ENCODE assay signal across 31 cellular contexts in the genomic region with DNA sequence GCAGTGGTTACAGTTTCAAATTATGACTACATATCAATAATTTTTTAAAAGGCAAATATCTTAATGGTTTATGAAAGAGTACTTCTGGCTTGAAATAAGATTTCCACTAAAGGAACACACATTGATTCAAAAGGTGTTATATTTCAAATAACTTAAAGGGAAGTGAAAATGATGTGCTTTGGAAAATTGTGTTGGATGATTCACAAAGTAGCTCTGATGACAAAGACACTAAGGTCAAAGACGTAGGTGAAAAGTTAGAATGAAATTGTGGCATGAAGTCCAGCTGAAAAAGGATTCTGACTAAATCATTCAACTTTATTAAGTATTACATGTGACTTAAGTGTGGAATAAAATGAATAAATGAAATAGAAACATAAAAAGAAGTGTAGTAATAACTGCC. TPM values are rescaled to one million over a fixed set of nuclear protein-coding genes. Genes with fewer than 3 reads are reported as not detected.
DNase-seq lines count a peak whose midpoint lies in the region; ATAC-seq and TF ChIP-seq lines count a peak whose summit lies in the region.
"Had no signal": no experiment of that assay in that cellular context is flagged by ENCODE, and none has a peak within 500 bp of the region (broad histone marks: within the 10 kb centered on the region; RNA-seq: fewer than 3 reads in every experiment).

No MANE protein-coding gene starts in this region.

- H3K4me1 Mint-ChIP-seq in activated CD4-positive, alpha-beta T cell treated with anti-CD3 and anti-CD28 coated beads for 36 hours, result peaks cover 6% of the 10 kb centered on the region
- peaks cover 7% of the 10 kb centered on the region for H3K4me1 Mint-ChIP-seq in activated T-helper 17 cell treated with anti-CD3 and anti-CD28 coated beads, Interleukin-2, amount 50 U/mL, for 72 hours
- no peaks in the 10 kb centered on the region for H3K4me1 Mint-ChIP-seq in stimulated activated memory B cell treated with anti-CD40 and anti-IgM and Interleukin-4, amounts not matched to agents 10 μg/mL and 1 μg/mL and 100 μg/mL, for 72 hours
- H3K4me1 Mint-ChIP-seq in activated T-cell treated with anti-CD3 and anti-CD28 coated beads, Interleukin-2, amount 50 U/mL, for 72 hours (ENCODE audit: low read depth), result peaks cover 8% of the 10 kb centered on the region
- H3K4me1 Mint-ChIP-seq: CD8-positive, alpha-beta memory T cell; neural crest cell had no signal

- no peak for DNase-seq in activated CD4-positive, alpha-beta T cell treated with anti-CD3 and anti-CD28 coated beads for 36 hours
- DNase-seq in activated CD4-positive, alpha-beta T cell treated with anti-CD3 and anti-CD28 coated beads for 4 hours, result no peak
- DNase-seq in foreskin fibroblast (no peak), T1000 (lab: John Stamatoyannopoulos, UW) (no peak)
- DNase-seq in activated T-cell treated with anti-CD3 and anti-CD28 coated beads, Interleukin-2, amount 50 U/mL, for 72 hours, result no peak
- DNase-seq: activated CD8-positive, alpha-beta memory T cell treated with anti-CD3 and anti-CD28 coated beads for 24 hours; activated naive CD4-positive, alpha-beta T cell treated with Interleukin-2 at 50 U/mL for 16 hours; activated T-cell treated with anti-CD3 and anti-CD28 coated beads, Interleukin-2, amount 50 U/mL, for 1 hour; CD8-positive, alpha-beta memory T cell; central memory CD4-positive, alpha-beta T cell; DMS153; head of caudate nucleus; mammary epithelial cell; NCI-H1048; NCI-H1694 treated with DMSO at 0.1 percent for 48 hours; NCI-H2171; NCI-H524; NK-92 treated with Interleukin-12 subunit alpha and Interleukin-12 subunit beta, amount 100 ng/mL, for 24 hours; stimulated activated CD4-positive, alpha-beta T cell treated with anti-CD3 and anti-CD28 coated beads, Interleukin-12 subunit alpha, Interleukin-12 subunit beta, amount 100 ng/mL, for 4 hours; stimulated activated CD4-positive, alpha-beta T cell treated with anti-CD3 and anti-CD28 coated beads, Interleukin-4, amount 100 ng/mL, for 24 hours; stomach had no signal

- H3K27me3 Mint-ChIP-seq in activated CD4-positive, alpha-beta T cell treated with anti-CD3 and anti-CD28 coated beads for 36 hours, result peaks cover 10% of the 10 kb centered on the region
- H3K27me3 Mint-ChIP-seq in activated T-helper 17 cell treated with anti-CD3 and anti-CD28 coated beads, Interleukin-2, amount 50 U/mL, for 72 hours, result peaks cover 15% of the 10 kb centered on the region
- peaks cover 12% of the 10 kb centered on the region for H3K27me3 Mint-ChIP-seq in stimulated activated memory B cell treated with anti-CD40 and anti-IgM and Interleukin-4, amounts not matched to agents 10 μg/mL and 1 μg/mL and 100 μg/mL, for 72 hours
- H3K27me3 Mint-ChIP-seq in activated T-cell treated with anti-CD3 and anti-CD28 coated beads, Interleukin-2, amount 50 U/mL, for 72 hours (ENCODE audit: low read depth), result peaks cover 6% of the 10 kb centered on the region

- H3K9me3 Mint-ChIP-seq in activated CD4-positive, alpha-beta T cell treated with anti-CD3 and anti-CD28 coated beads for 36 hours (ENCODE audit: low read depth), result no peaks in the 10 kb centered on the region
- H3K9me3 Mint-ChIP-seq in activated T-helper 17 cell treated with anti-CD3 and anti-CD28 coated beads, Interleukin-2, amount 50 U/mL, for 72 hours, result no peaks in the 10 kb centered on the region
- no peaks in the 10 kb centered on the region for H3K9me3 Mint-ChIP-seq in stimulated activated memory B cell treated with anti-CD40 and anti-IgM and Interleukin-4, amounts not matched to agents 10 μg/mL and 1 μg/mL and 100 μg/mL, for 72 hours
- H3K9me3 Mint-ChIP-seq in activated T-cell treated with anti-CD3 and anti-CD28 coated beads, Interleukin-2, amount 50 U/mL, for 72 hours, result no peaks in the 10 kb centered on the region
- H3K9me3 Mint-ChIP-seq: CD8-positive, alpha-beta memory T cell; neural crest cell had no signal

- intact Hi-C loops in activated CD4-positive, alpha-beta T cell treated with anti-CD3 and anti-CD28 coated beads for 36 hours (cut with DNase I, micrococcal nuclease), result loop anchor here in 1 of 2 experiments (1.0 kb wide), 1 partner anchor 127 kb away; no protein-coding TSS in a partner anchor

- CTCF ChIA-PET in activated CD4-positive, alpha-beta T cell treated with anti-CD3 and anti-CD28 coated beads for 36 hours (lab: Charles Lee), result interaction anchor here (1.5 kb wide), 2 partner anchors 100 to 126 kb away, joined by 4 read pairs; a partner anchor contains a TSS

- POLR2A ChIA-PET in activated CD4-positive, alpha-beta T cell treated with anti-CD3 and anti-CD28 coated beads for 36 hours (lab: Charles Lee), result no interaction called here

- peak; percentile 44 for ATAC-seq in activated CD4-positive, alpha-beta T cell treated with anti-CD3 and anti-CD28 coated beads for 36 hours
- ATAC-seq in HG02973 (IDR thresholded peaks at IDR 0.05; ENCODE audit: unreplicated experiment), result peak; percentile 66
- peak; percentile 52 for ATAC-seq in activated T-helper 17 cell treated with anti-CD3 and anti-CD28 coated beads, Interleukin-2, amount 50 U/mL, for 72 hours (replicated peaks)
- peak; percentile 43 for ATAC-seq in stimulated activated memory B cell treated with anti-CD40 and anti-IgM and Interleukin-4, amounts not matched to agents 10 μg/mL and 1 μg/mL and 100 μg/mL, for 72 hours
- ATAC-seq in activated T-cell treated with anti-CD3 and anti-CD28 coated beads, Interleukin-2, amount 50 U/mL, for 72 hours (replicated peaks in 1 of 2), result no peak
- ATAC-seq: Panc1 had no signal

- H3K4me3 ChIP-seq in foreskin fibroblast (ENCODE audit: low read depth in 1 of 2, low read length in 2 of 2), result no peak overlapping the region
- H3K4me3 ChIP-seq: HAP-1, right atrium auricular region, stomach, tibial nerve had no signal

- H3K36me3 Mint-ChIP-seq in activated CD4-positive, alpha-beta T cell treated with anti-CD3 and anti-CD28 coated beads for 36 hours (ENCODE audit: low read depth), result no peaks in the 10 kb centered on the region
- H3K36me3 Mint-ChIP-seq in activated T-helper 17 cell treated with anti-CD3 and anti-CD28 coated beads, Interleukin-2, amount 50 U/mL, for 72 hours (ENCODE audit: low read depth), result no peaks in the 10 kb centered on the region
- H3K36me3 Mint-ChIP-seq in stimulated activated memory B cell treated with anti-CD40 and anti-IgM and Interleukin-4, amounts not matched to agents 10 μg/mL and 1 μg/mL and 100 μg/mL, for 72 hours, result no peaks in the 10 kb centered on the region
- H3K36me3 Mint-ChIP-seq in activated T-cell treated with anti-CD3 and anti-CD28 coated beads, Interleukin-2, amount 50 U/mL, for 72 hours (ENCODE audit: insufficient read depth in 2 of 2), result no peaks in the 10 kb centered on the region
- H3K36me3 Mint-ChIP-seq: CD8-positive, alpha-beta memory T cell had no signal

- no peak for TF ChIP-seq CTCF in foreskin fibroblast (IDR thresholded peaks at IDR 0.05; ENCODE audit: low read depth, low read length)

- no peak overlapping the region for H3K27ac Mint-ChIP-seq in activated CD4-positive, alpha-beta T cell treated with anti-CD3 and anti-CD28 coated beads for 36 hours
- no peak overlapping the region for H3K27ac Mint-ChIP-seq in activated T-helper 17 cell treated with anti-CD3 and anti-CD28 coated beads, Interleukin-2, amount 50 U/mL, for 72 hours
- H3K27ac Mint-ChIP-seq in stimulated activated memory B cell treated with anti-CD40 and anti-IgM and Interleukin-4, amounts not matched to agents 10 μg/mL and 1 μg/mL and 100 μg/mL, for 72 hours, result no peak overlapping the region
- H3K27ac Mint-ChIP-seq in activated T-cell treated with anti-CD3 and anti-CD28 coated beads, Interleukin-2, amount 50 U/mL, for 72 hours, result no peak overlapping the region
- H3K27ac Mint-ChIP-seq: CD8-positive, alpha-beta memory T cell had no signal

- no peak overlapping the region for H3K4me3 Mint-ChIP-seq in activated CD4-positive, alpha-beta T cell treated with anti-CD3 and anti-CD28 coated beads for 36 hours
- no peak overlapping the region for H3K4me3 Mint-ChIP-seq in activated T-helper 17 cell treated with anti-CD3 and anti-CD28 coated beads, Interleukin-2, amount 50 U/mL, for 72 hours
- H3K4me3 Mint-ChIP-seq in stimulated activated memory B cell treated with anti-CD40 and anti-IgM and Interleukin-4, amounts not matched to agents 10 μg/mL and 1 μg/mL and 100 μg/mL, for 72 hours, result no peak overlapping the region
- H3K4me3 Mint-ChIP-seq in activated T-cell treated with anti-CD3 and anti-CD28 coated beads, Interleukin-2, amount 50 U/mL, for 72 hours, result no peak overlapping the region
- H3K4me3 Mint-ChIP-seq: CD8-positive, alpha-beta memory T cell; neural crest cell had no signal

RNA-seq across cellular contexts. Expression of a gene that starts 20.8 kb away (rescaled TPM):
- not detected for total RNA-seq in activated CD4-positive, alpha-beta T cell treated with anti-CD3 and anti-CD28 coated beads for 36 hours
- total RNA-seq in activated T-helper 17 cell treated with anti-CD3 and anti-CD28 coated beads, Interleukin-2, amount 50 U/mL, for 72 hours, result not detected
- total RNA-seq in activated T-cell treated with anti-CD3 and anti-CD28 coated beads, Interleukin-2, amount 50 U/mL, for 72 hours, result not detected
- total RNA-seq: CD8-positive, alpha-beta memory T cell; dermis microvascular lymphatic vessel endothelial cell; G401; mammary epithelial cell; neural crest cell; right atrium auricular region; stomach; tibial nerve had no signal

RNA-seq across cellular contexts. Expression of a gene that starts 27.9 kb away (rescaled TPM):
- total RNA-seq in activated CD4-positive, alpha-beta T cell treated with anti-CD3 and anti-CD28 coated beads for 36 hours, result not detected
- not detected for total RNA-seq in activated T-helper 17 cell treated with anti-CD3 and anti-CD28 coated beads, Interleukin-2, amount 50 U/mL, for 72 hours
- total RNA-seq in activated T-cell treated with anti-CD3 and anti-CD28 coated beads, Interleukin-2, amount 50 U/mL, for 72 hours, result not detected
- total RNA-seq: CD8-positive, alpha-beta memory T cell; dermis microvascular lymphatic vessel endothelial cell; G401; mammary epithelial cell; neural crest cell; right atrium auricular region; stomach; tibial nerve had no signal

RNA-seq across cellular contexts. Expression of a gene that starts 41.6 kb away (rescaled TPM):
- total RNA-seq in activated CD4-positive, alpha-beta T cell treated with anti-CD3 and anti-CD28 coated beads for 36 hours, result not detected
- not detected for total RNA-seq in activated T-helper 17 cell treated with anti-CD3 and anti-CD28 coated beads, Interleukin-2, amount 50 U/mL, for 72 hours
- not detected for total RNA-seq in activated T-cell treated with anti-CD3 and anti-CD28 coated beads, Interleukin-2, amount 50 U/mL, for 72 hours
- total RNA-seq: CD8-positive, alpha-beta memory T cell; dermis microvascular lymphatic vessel endothelial cell; G401; mammary epithelial cell; neural crest cell; right atrium auricular region; stomach; tibial nerve had no signal

RNA-seq across cellular contexts. Expression of a gene that starts 58.1 kb away (rescaled TPM):
- total RNA-seq in activated CD4-positive, alpha-beta T cell treated with anti-CD3 and anti-CD28 coated beads for 36 hours, result not detected
- total RNA-seq in activated T-helper 17 cell treated with anti-CD3 and anti-CD28 coated beads, Interleukin-2, amount 50 U/mL, for 72 hours, result not detected
- not detected for total RNA-seq in activated T-cell treated with anti-CD3 and anti-CD28 coated beads, Interleukin-2, amount 50 U/mL, for 72 hours
- total RNA-seq: CD8-positive, alpha-beta memory T cell; dermis microvascular lymphatic vessel endothelial cell; G401; mammary epithelial cell; neural crest cell; right atrium auricular region; stomach; tibial nerve had no signal

Comparison
In these comparisons a context has a peak if more than half of its experiments do, and no peak if none do; other contexts are left out.
1. ATAC-seq: peak in activated CD4-positive, alpha-beta T cell treated with anti-CD3 and anti-CD28 coated beads for 36 hours (single experiment), HG02973 (single experiment), activated T-helper 17 cell treated with anti-CD3 and anti-CD28 coated beads, Interleukin-2, amount 50 U/mL, for 72 hours (single experiment) and stimulated activated memory B cell treated with anti-CD40 and anti-IgM and Interleukin-4, amounts not matched to agents 10 μg/mL and 1 μg/mL and 100 μg/mL, for 72 hours (single experiment); none in activated T-cell treated with anti-CD3 and anti-CD28 coated beads, Interleukin-2, amount 50 U/mL, for 72 hours (0 of 2).